Comparison of ENCODE assay signal across 10 cellular contexts in genomic region chr9:37144762-37145161, GRCh38. TPM values are rescaled to one million over a fixed set of nuclear protein-coding genes. Genes with fewer than 3 reads are reported as not detected.
DNase-seq lines count a peak whose midpoint lies in the region; ATAC-seq and TF ChIP-seq lines count a peak whose summit lies in the region.
"Had no signal": no experiment of that assay in that cellular context is flagged by ENCODE, and none has a peak within 500 bp of the region (broad histone marks: within the 10 kb centered on the region; RNA-seq: fewer than 3 reads in every experiment).

No MANE protein-coding gene starts in this region.

- H3K36me3 ChIP-seq in CD4-positive, CD25-positive, alpha-beta regulatory T cell (ENCODE audit: control insufficient read depth, insufficient read depth, low read length) = peaks cover 1% of the 10 kb centered on the region
- no peaks in the 10 kb centered on the region for H3K36me3 ChIP-seq in smooth muscle cell (ENCODE audit: low read depth)
- H3K36me3 ChIP-seq in prostate gland = no peaks in the 10 kb centered on the region
- H3K36me3 ChIP-seq: right atrium auricular region, thyroid gland had no signal

- peaks cover 25% of the 10 kb centered on the region for H3K36me3 Mint-ChIP-seq in CD4-positive, CD25-positive, alpha-beta regulatory T cell

- no peak overlapping the region for H3K4me3 ChIP-seq in CD4-positive, CD25-positive, alpha-beta regulatory T cell (ENCODE audit: low read depth, low read length)
- no peak overlapping the region for H3K4me3 ChIP-seq in smooth muscle cell
- H3K4me3 ChIP-seq in prostate gland = no peak overlapping the region
- H3K4me3 ChIP-seq: right atrium auricular region, thyroid gland had no signal

- peaks cover 10% of the 10 kb centered on the region for H3K79me2 ChIP-seq in smooth muscle cell (ENCODE audit: low read depth)

- H3K27me3 ChIP-seq in CD4-positive, CD25-positive, alpha-beta regulatory T cell (ENCODE audit: control insufficient read depth, insufficient read depth, low read length) = no peaks in the 10 kb centered on the region
- H3K27me3 ChIP-seq in smooth muscle cell (ENCODE audit: low read depth) (no peaks in the 10 kb centered on the region), prostate gland (replicated peaks; ENCODE audit: insufficient read depth) (no peaks in the 10 kb centered on the region)
- H3K27me3 ChIP-seq: right atrium auricular region, thyroid gland had no signal

- DNase-seq in CD4-positive, CD25-positive, alpha-beta regulatory T cell = no peak
- DNase-seq in dermis blood vessel endothelial cell (peak; percentile 41), NCI-H1092 treated with DMSO at 0.1 percent for 48 hours (lab: John Stamatoyannopoulos, UW) (no peak), smooth muscle cell (lab: John Stamatoyannopoulos, UW; ENCODE audit: unreplicated experiment) (no peak), prostate gland (ENCODE audit: low spot score) (no peak), ecto neural progenitor cell (ENCODE audit: low spot score) (no peak)
- DNase-seq: thyroid gland had no signal

- peaks cover 38 to 65% (median 42%) of the 10 kb centered on the region in 4 donors for H3K4me1 Mint-ChIP-seq in CD4-positive, CD25-positive, alpha-beta regulatory T cell

- no peak overlapping the region for H3K4me2 ChIP-seq in smooth muscle cell

- H3F3A ChIP-seq in smooth muscle cell (ENCODE audit: low read depth) = no peaks in the 10 kb centered on the region

- intact Hi-C loops in prostate gland (cut with DNase I) = no loop called here

- WGBS in smooth muscle cell (ENCODE audit: low lambda C conversion rate) = 41% methylated on average over 2 of the region's 2 CpGs
- WGBS in prostate gland = 79% methylated on average over 2 of the region's 2 CpGs

- no peaks in the 10 kb centered on the region for H3K9me3 ChIP-seq in CD4-positive, CD25-positive, alpha-beta regulatory T cell (ENCODE audit: control insufficient read depth in 2 of 2, low read length in 2 of 2)
- no peaks in the 10 kb centered on the region for H3K9me3 ChIP-seq in smooth muscle cell (replicated peaks; ENCODE audit: low read depth)
- no peaks in the 10 kb centered on the region for H3K9me3 ChIP-seq in prostate gland
- H3K9me3 ChIP-seq: right atrium auricular region, thyroid gland had no signal

- peak overlapping the region in 3 of 4 donors; percentile 19 to 63 (median 26) for H3K4me3 Mint-ChIP-seq in CD4-positive, CD25-positive, alpha-beta regulatory T cell

- no peak overlapping the region for H2AFZ ChIP-seq in smooth muscle cell (ENCODE audit: low read depth)

- H3K9me3 Mint-ChIP-seq in CD4-positive, CD25-positive, alpha-beta regulatory T cell = no peaks in the 10 kb centered on the region

- TF ChIP-seq POLR2A in prostate gland (IDR thresholded peaks at IDR 0.05) = no peak

- no peaks in the 10 kb centered on the region for H3K27me3 Mint-ChIP-seq in CD4-positive, CD25-positive, alpha-beta regulatory T cell

- ATAC-seq in CD4-positive, CD25-positive, alpha-beta regulatory T cell (ENCODE audit: low read depth in 2 of 2) = no peak
- ATAC-seq in GM19025 (IDR thresholded peaks at IDR 0.05; ENCODE audit: low read depth, unreplicated experiment) = peak; percentile 53
- peak; percentile 38 for ATAC-seq in HG03565 (IDR thresholded peaks at IDR 0.05; ENCODE audit: unreplicated experiment)

- H3K27ac Mint-ChIP-seq in CD4-positive, CD25-positive, alpha-beta regulatory T cell = peak overlapping the region in 2 of 3 donors; percentile 65 to 90

- peaks cover 82% of the 10 kb centered on the region for H4K20me1 ChIP-seq in smooth muscle cell (ENCODE audit: low read depth)

- TF ChIP-seq CTCF in smooth muscle cell (IDR thresholded peaks at IDR 0.05; ENCODE audit: borderline replicate concordance, insufficient read depth, poor library complexity, severe bottlenecking) (no peak), prostate gland (IDR thresholded peaks at IDR 0.05) (no peak)

- peaks cover 43% of the 10 kb centered on the region for H3K4me1 ChIP-seq in CD4-positive, CD25-positive, alpha-beta regulatory T cell (ENCODE audit: control insufficient read depth, insufficient read depth, low read length, poor library complexity, severe bottlenecking)
- H3K4me1 ChIP-seq in smooth muscle cell (ENCODE audit: low read depth) = peaks cover 21% of the 10 kb centered on the region
- H3K4me1 ChIP-seq in prostate gland (replicated peaks) = no peaks in the 10 kb centered on the region
- H3K4me1 ChIP-seq: right atrium auricular region, thyroid gland had no signal

- H3K9ac ChIP-seq in smooth muscle cell (ENCODE audit: low read depth) = no peak overlapping the region

- peak overlapping the region; percentile 84 for H3K27ac ChIP-seq in CD4-positive, CD25-positive, alpha-beta regulatory T cell (ENCODE audit: insufficient read depth, low read length, poor library complexity, severe bottlenecking)
- H3K27ac ChIP-seq in smooth muscle cell (ENCODE audit: low read depth) = no peak overlapping the region
- no peak overlapping the region for H3K27ac ChIP-seq in prostate gland
- H3K27ac ChIP-seq: right atrium auricular region, thyroid gland had no signal

RNA-seq across cellular contexts. Expression of gene ZCCHC7, which starts 24.4 kb away (rescaled TPM):
- total RNA-seq in CD4-positive, CD25-positive, alpha-beta regulatory T cell = 43.6 TPM
- 10 to 100 TPM; 32.3 to 38.6 (median 34.0) TPM for polyA plus RNA-seq in CD4-positive, CD25-positive, alpha-beta regulatory T cell
- total RNA-seq in dermis blood vessel endothelial cell (10.8 and 17.9 TPM in 2 replicates), smooth muscle cell (24.7 and 25.1 TPM in 2 replicates), prostate gland (10 to 100 TPM; 12.7 to 14.2 TPM)
- polyA plus RNA-seq in smooth muscle cell = 19.0 and 22.5 TPM in 2 replicates

Comparison
In these comparisons a context has a peak if more than half of its experiments do, and no peak if none do; other contexts are left out.
1. ATAC-seq: peak in GM19025 (single experiment) and HG03565 (single experiment); none in CD4-positive, CD25-positive, alpha-beta regulatory T cell (0 of 2).